Comparison of ENCODE assay signal across 9 cellular contexts in genomic region chr11:114059984-114060401, GRCh38. TPM values are rescaled to one million over a fixed set of nuclear protein-coding genes. Genes with fewer than 3 reads are reported as not detected.
DNase-seq lines count a peak whose midpoint lies in the region; ATAC-seq and TF ChIP-seq lines count a peak whose summit lies in the region.
"Had no signal": no experiment of that assay in that cellular context is flagged by ENCODE, and none has a peak within 500 bp of the region (broad histone marks: within the 10 kb centered on the region; RNA-seq: fewer than 3 reads in every experiment).

No MANE protein-coding gene starts in this region.

- H3K27ac Mint-ChIP-seq in activated CD4-positive, alpha-beta T cell treated with anti-CD3 and anti-CD28 coated beads, Interleukin-2, amount 10 ng/mL, durations not matched to agents 7 days and 5 days = no peak overlapping the region
- H3K27ac Mint-ChIP-seq in natural killer cell = peak overlapping the region; percentile 98 to 100

- TF ChIP-seq CTCF in natural killer cell (IDR thresholded peaks at IDR 0.05) = no peak

- peaks cover 68% of the 10 kb centered on the region for H3K27me3 Mint-ChIP-seq in activated CD4-positive, alpha-beta T cell treated with anti-CD3 and anti-CD28 coated beads, Interleukin-2, amount 10 ng/mL, durations not matched to agents 7 days and 5 days
- no peaks in the 10 kb centered on the region for H3K27me3 Mint-ChIP-seq in natural killer cell (ENCODE audit: low read depth in 2 of 2)

- CTCF ChIA-PET in activated CD4-positive, alpha-beta T cell treated with anti-CD3 and anti-CD28 coated beads, Interleukin-2, amount 10 ng/mL, durations not matched to agents 7 days and 5 days (lab: Charles Lee) = interaction anchor here (0.9 to 1.4 kb wide), 3 partner anchors 27 to 123 kb away, joined by 3 to 5 read pairs (median 4); no protein-coding TSS in a partner anchor

- 0 to 1% methylated on average over 33 of the region's 33 CpGs for WGBS in esophagus, 2 donors

- H3K27ac ChIP-seq in esophagus (ENCODE audit: low read depth in 2 of 2, low read length in 1 of 2) = peak overlapping the region; percentile 80 to 88

- no peaks in the 10 kb centered on the region for H3K9me3 Mint-ChIP-seq in activated CD4-positive, alpha-beta T cell treated with anti-CD3 and anti-CD28 coated beads, Interleukin-2, amount 10 ng/mL, durations not matched to agents 7 days and 5 days
- no peaks in the 10 kb centered on the region for H3K9me3 Mint-ChIP-seq in natural killer cell

- ATAC-seq in natural killer cell (peak; percentile 34 to 49 (median 45)), GM21360 (IDR thresholded peaks at IDR 0.05; ENCODE audit: unreplicated experiment) (no peak)

- peak overlapping the region; percentile 76 for H3K4me3 Mint-ChIP-seq in activated CD4-positive, alpha-beta T cell treated with anti-CD3 and anti-CD28 coated beads, Interleukin-2, amount 10 ng/mL, durations not matched to agents 7 days and 5 days
- peak overlapping the region; percentile 97 for H3K4me3 Mint-ChIP-seq in natural killer cell

- no peaks in the 10 kb centered on the region for H3K36me3 Mint-ChIP-seq in activated CD4-positive, alpha-beta T cell treated with anti-CD3 and anti-CD28 coated beads, Interleukin-2, amount 10 ng/mL, durations not matched to agents 7 days and 5 days (ENCODE audit: low read depth)
- H3K36me3 Mint-ChIP-seq in natural killer cell = peaks cover 3% of the 10 kb centered on the region

- DNase-seq in NCI-H2196 (lab: John Stamatoyannopoulos, UW; ENCODE audit: unreplicated experiment) (peak; percentile 24), NCI-H2196 treated with DMSO at 0.1 percent for 48 hours (lab: John Stamatoyannopoulos, UW; ENCODE audit: unreplicated experiment) (no peak), natural killer cell (no peak), GOT3 (lab: John Stamatoyannopoulos, UW) (no peak), H4 (ENCODE audit: low spot score) (no peak)
- DNase-seq in activated CD4-positive, alpha-beta T cell treated with anti-CD3 and anti-CD28 coated beads, Interleukin-2, amount 10 ng/mL, durations not matched to agents 7 days and 5 days = peak; percentile 14
- DNase-seq: DND-41 had no signal

- intact Hi-C loops in natural killer cell (cut with micrococcal nuclease) = loop anchor here (1.0 to 5.0 kb wide), 2 partner anchors 37 to 201 kb away; no protein-coding TSS in a partner anchor

- H3K4me1 ChIP-seq in esophagus (ENCODE audit: control insufficient read depth in 2 of 2, insufficient read depth in 2 of 2, low read length in 1 of 2) = peaks cover 12 to 20% of the 10 kb centered on the region in 2 donors

- H3K27me3 ChIP-seq in esophagus (ENCODE audit: control insufficient read depth in 1 of 2, insufficient read depth in 2 of 2, low read length in 2 of 2) = no peaks in the 10 kb centered on the region

- POLR2A ChIA-PET in activated CD4-positive, alpha-beta T cell treated with anti-CD3 and anti-CD28 coated beads, Interleukin-2, amount 10 ng/mL, durations not matched to agents 7 days and 5 days (lab: Charles Lee) = interaction anchor here (1.1 kb wide), 1 partner anchor 170 kb away, joined by 4 read pairs; no protein-coding TSS in a partner anchor

- H3K4me3 ChIP-seq in esophagus (ENCODE audit: low read depth in 1 of 2, low read length in 2 of 2) = peak overlapping the region; percentile 79 to 85

- H3K4me1 Mint-ChIP-seq in activated CD4-positive, alpha-beta T cell treated with anti-CD3 and anti-CD28 coated beads, Interleukin-2, amount 10 ng/mL, durations not matched to agents 7 days and 5 days = peaks cover 13% of the 10 kb centered on the region
- H3K4me1 Mint-ChIP-seq in natural killer cell = peaks cover 37 to 54% of the 10 kb centered on the region in 2 donors

- peaks cover 0 to 14% of the 10 kb centered on the region in 2 donors for H3K36me3 ChIP-seq in esophagus (ENCODE audit: control insufficient read depth in 2 of 2, insufficient read depth in 2 of 2, low read length in 1 of 2)

- H3K9me3 ChIP-seq in esophagus (ENCODE audit: control insufficient read depth in 2 of 2, insufficient read depth in 1 of 2, low read depth in 1 of 2, low read length in 1 of 2) = no peaks in the 10 kb centered on the region

RNA-seq across cellular contexts. Expression of gene ZBTB16, which starts 0.5 kb away (rescaled TPM):
- 1 to 10 TPM; 7.4 to 7.6 TPM for total RNA-seq in activated CD4-positive, alpha-beta T cell treated with anti-CD3 and anti-CD28 coated beads, Interleukin-2, amount 10 ng/mL, durations not matched to agents 7 days and 5 days
- 1 to 10 TPM; 4.6 to 9.6 TPM for polyA plus RNA-seq in esophagus
- total RNA-seq in natural killer cell = 100 to 1,000 TPM; 104 to 224 (median 156) TPM
- not detected in 2 replicates for total RNA-seq in H4 (2014; rRNA removed; shearing (Covaris generic))

Comparison
In these comparisons a context has a peak if more than half of its experiments do, and no peak if none do; other contexts are left out.
1. DNase-seq: peak in NCI-H2196 (single experiment) and activated CD4-positive, alpha-beta T cell treated with anti-CD3 and anti-CD28 coated beads, Interleukin-2, amount 10 ng/mL, durations not matched to agents 7 days and 5 days (single experiment); none in NCI-H2196 treated with DMSO at 0.1 percent for 48 hours (single experiment), natural killer cell (single experiment), GOT3 (single experiment) and H4 (single experiment).
2. RNA of gene ZBTB16, which starts 0.5 kb away (total RNA-seq): 104 to 224 TPM in natural killer cell; 7.4 to 7.6 TPM in activated CD4-positive, alpha-beta T cell treated with anti-CD3 and anti-CD28 coated beads, Interleukin-2, amount 10 ng/mL, durations not matched to agents 7 days and 5 days and not detected in H4; every median in the first group is over 10 times any median in the second.